10 cellular contexts compared by ENCODE assay signal in the genomic region with DNA sequence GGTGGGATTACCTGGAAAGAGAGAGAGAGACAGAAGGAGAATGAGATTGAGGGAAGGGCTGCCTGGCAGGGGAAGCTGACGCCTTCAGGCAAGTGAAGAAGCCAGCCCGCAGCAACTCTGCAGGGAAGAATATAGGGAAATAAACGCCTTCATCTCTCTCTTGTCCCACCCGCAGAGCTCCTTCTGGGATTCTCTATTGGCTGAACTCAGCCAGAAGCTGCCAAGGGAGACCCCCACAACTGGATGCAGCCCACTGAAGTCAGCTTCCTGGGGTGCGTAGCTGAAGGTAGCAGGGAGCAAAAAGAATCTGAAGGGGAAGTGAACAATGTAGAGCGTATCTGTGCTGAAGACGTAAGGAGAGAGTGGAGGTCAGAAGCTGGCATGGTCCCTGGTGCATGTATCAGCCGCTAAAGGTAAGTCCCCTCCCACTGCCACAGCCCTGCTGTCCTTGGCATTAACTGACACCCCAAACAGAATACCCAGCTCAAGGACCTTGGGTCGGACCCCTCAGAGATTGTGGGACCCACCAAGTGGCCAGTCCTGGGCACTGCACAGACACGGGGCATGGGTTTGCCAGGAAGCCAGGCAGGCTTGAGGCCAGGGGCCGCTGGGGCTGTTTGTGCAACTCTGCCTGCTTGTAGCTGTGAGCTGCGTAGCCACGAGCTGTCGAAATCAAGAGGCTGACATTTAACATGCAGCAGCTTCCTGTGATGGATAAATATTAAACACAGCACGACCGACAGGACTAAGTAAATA.
A peak's percentile ranks its signal among the peaks of the same experiment; 100 is the strongest.
DNase-seq lines count a peak whose midpoint lies in the region; FAIRE-seq and TF ChIP-seq lines count a peak whose summit lies in the region.
"Had no signal": no experiment of that assay in that cellular context is flagged by ENCODE, and none has a peak within 500 bp of the region (broad histone marks: within the 10 kb centered on the region; RNA-seq: fewer than 3 reads in every experiment).

No MANE protein-coding gene starts in this region.

- FAIRE-seq in GM19239 (lab: Jason Lieb, UNC) = no peak

- H3K36me3 Mint-ChIP-seq in type B pancreatic cell = no peaks in the 10 kb centered on the region

- no peak overlapping the region for H3K27ac Mint-ChIP-seq in type B pancreatic cell

- H3K9me3 Mint-ChIP-seq in type B pancreatic cell = no peaks in the 10 kb centered on the region

- DNase-seq in NCI-H82 (lab: John Stamatoyannopoulos, UW) (peak; percentile 2), NCI-H82 treated with DMSO at 0.1 percent for 48 hours (lab: John Stamatoyannopoulos, UW; ENCODE audit: unreplicated experiment) (no peak), astrocyte of the cerebellum (ENCODE audit: low read depth) (no peak), kidney epithelial cell (ENCODE audit: low read depth) (no peak), type B pancreatic cell (ENCODE audit: extremely low spot score, unreplicated experiment) (peak; percentile 67), SW 1271 (lab: John Stamatoyannopoulos, UW) (no peak), GM19239 (ENCODE audit: insufficient read length, low spot score) (no peak)
- DNase-seq in effector memory CD4-positive, alpha-beta T cell = no peak
- DNase-seq: DMS79 treated with DMSO at 0.1 percent for 48 hours, NCI-H345 had no signal

- no peak overlapping the region for H3K4me3 ChIP-seq in astrocyte of the cerebellum (ENCODE audit: low read depth, low read length)
- H3K4me3 ChIP-seq in kidney epithelial cell (ENCODE audit: low read depth, low read length) = no peak overlapping the region
- no peak overlapping the region for H3K4me3 ChIP-seq in effector memory CD4-positive, alpha-beta T cell (ENCODE audit: insufficient read depth, low read depth, low read length, poor library complexity, severe bottlenecking)

- H3K9me3 ChIP-seq in effector memory CD4-positive, alpha-beta T cell (ENCODE audit: control insufficient read depth, low read length) = no peaks in the 10 kb centered on the region

- H3K4me1 Mint-ChIP-seq in type B pancreatic cell (ENCODE audit: unreplicated experiment) = peaks cover 8% of the 10 kb centered on the region

- in situ Hi-C loops in astrocyte of the cerebellum (cut with HindIII; ENCODE audit: low sequenced_read_pairs) = no loop called here

- H3K4me3 Mint-ChIP-seq in type B pancreatic cell = no peak overlapping the region

- H3K4me1 ChIP-seq in effector memory CD4-positive, alpha-beta T cell (ENCODE audit: control insufficient read depth, insufficient read depth, low read length, poor library complexity, severe bottlenecking) = no peaks in the 10 kb centered on the region

- H3K27me3 ChIP-seq in kidney epithelial cell (ENCODE audit: control insufficient read depth, insufficient read depth, low read length) = peaks cover 8% of the 10 kb centered on the region
- no peaks in the 10 kb centered on the region for H3K27me3 ChIP-seq in effector memory CD4-positive, alpha-beta T cell (replicated peaks; ENCODE audit: control insufficient read depth, insufficient read depth, low read length, poor library complexity, severe bottlenecking)

- peaks cover 48% of the 10 kb centered on the region for H3K27me3 Mint-ChIP-seq in type B pancreatic cell

- peak; percentile 65 for TF ChIP-seq CTCF in astrocyte of the cerebellum (IDR thresholded peaks at IDR 0.05; ENCODE audit: low read depth, low read length, missing control alignments)
- TF ChIP-seq CTCF in kidney epithelial cell (IDR thresholded peaks at IDR 0.05; ENCODE audit: insufficient read depth, low read length, poor library complexity, severe bottlenecking) = peak; percentile 64
- peak; percentile 68 for TF ChIP-seq CTCF in type B pancreatic cell (conservative IDR thresholded peaks at IDR 0.05)

- no peak overlapping the region for H3K27ac ChIP-seq in effector memory CD4-positive, alpha-beta T cell (ENCODE audit: insufficient read depth, low read length, poor library complexity, severe bottlenecking)

- no peaks in the 10 kb centered on the region for H3K36me3 ChIP-seq in kidney epithelial cell (ENCODE audit: control insufficient read depth, insufficient read depth, low read length)
- no peaks in the 10 kb centered on the region for H3K36me3 ChIP-seq in effector memory CD4-positive, alpha-beta T cell (ENCODE audit: control insufficient read depth, insufficient read depth, low read length)

Comparison
In these comparisons a context has a peak if more than half of its experiments do, and no peak if none do; other contexts are left out.
1. DNase-seq: peak in NCI-H82 (single experiment) and type B pancreatic cell (single experiment); none in NCI-H82 treated with DMSO at 0.1 percent for 48 hours (single experiment), astrocyte of the cerebellum (single experiment), kidney epithelial cell (single experiment), effector memory CD4-positive, alpha-beta T cell (0 of 3), SW 1271 (0 of 2) and GM19239 (single experiment).
2. Peak in every context shown above with its lines, with median percentiles within 50 percentile points of each other: CTCF ChIP-seq.